ENCODE assay signal across 15 cellular contexts in the genomic region with DNA sequence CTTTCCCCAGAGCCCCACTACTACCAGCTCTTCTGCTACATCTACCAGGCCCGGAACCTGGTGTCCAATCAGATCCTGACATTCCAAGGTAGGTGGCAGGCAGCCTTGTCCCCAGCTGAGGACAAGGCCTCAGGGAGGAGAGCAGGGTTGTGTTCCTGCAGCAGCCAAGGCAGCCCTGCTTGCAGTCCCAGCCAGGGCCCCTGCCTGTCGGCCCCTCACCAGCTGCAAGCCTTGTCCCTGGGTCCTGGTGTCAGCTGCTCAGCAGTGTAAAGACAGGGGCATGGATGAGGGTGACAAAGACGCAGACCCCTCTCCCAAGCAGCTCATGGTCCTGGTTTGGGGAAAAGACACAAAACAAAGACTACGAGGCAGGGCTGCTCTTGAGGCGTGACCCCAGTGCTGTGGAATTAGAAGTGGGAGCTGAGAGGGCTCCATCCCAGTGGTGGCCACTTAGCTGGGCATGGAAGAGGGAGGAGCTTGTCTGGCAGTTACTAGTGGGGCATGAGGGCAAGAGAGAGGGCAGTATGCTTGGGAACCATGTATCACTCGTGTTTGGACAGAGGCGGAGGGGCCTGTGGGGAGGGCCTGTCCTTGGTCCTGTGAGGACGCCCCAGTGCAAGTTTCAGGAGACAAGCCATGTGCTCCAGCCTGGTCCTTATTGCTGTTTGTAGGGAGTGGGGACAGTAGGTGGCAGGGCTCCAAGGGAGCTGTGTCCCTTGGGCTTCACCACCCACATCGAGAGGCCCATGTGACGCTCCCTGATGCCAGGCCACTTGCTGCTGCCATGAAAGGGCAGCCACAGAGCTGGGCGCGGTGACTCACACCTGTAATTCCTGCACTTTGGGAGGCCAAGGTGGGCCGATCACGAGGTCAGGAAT. TPM values are rescaled to one million over a fixed set of nuclear protein-coding genes. Genes with fewer than 3 reads are reported as not detected.
"Had no signal": no experiment of that assay in that cellular context is flagged by ENCODE, and none has a peak within 500 bp of the region (broad histone marks: within the 10 kb centered on the region; RNA-seq: fewer than 3 reads in every experiment).

No MANE protein-coding gene starts in this region.

- H3K4me1 Mint-ChIP-seq: activated naive CD8-positive, alpha-beta T cell treated with anti-CD3 and anti-CD28 coated beads, Interleukin-2, amount 10 ng/mL, durations not matched to agents 7 days and 5 days; stimulated activated naive CD8-positive, alpha-beta T cell treated with anti-CD3 and anti-CD28 coated beads, Interleukin-15, amount 100 ng/mL, for 72 hours had no signal

- H3K27me3 Mint-ChIP-seq: activated naive CD8-positive, alpha-beta T cell treated with anti-CD3 and anti-CD28 coated beads, Interleukin-2, amount 10 ng/mL, durations not matched to agents 7 days and 5 days; dendritic cell treated with granulocyte-macrophage colony-stimulating factor and Interleukin-4, amounts not matched to agents 40 ng/mL and 50 ng/mL, for 4 days had no signal

- H3K27ac ChIP-seq: brain microvascular endothelial cell, foreskin keratinocyte had no signal

- H3K27ac Mint-ChIP-seq: activated CD8-positive, alpha-beta T cell treated with anti-CD3 and anti-CD28 coated beads, Interleukin-2, amount 10 ng/mL, durations not matched to agents 7 days and 5 days; activated naive CD8-positive, alpha-beta T cell treated with anti-CD3 and anti-CD28 coated beads, Interleukin-2, amount 10 ng/mL, durations not matched to agents 7 days and 5 days; dendritic cell treated with granulocyte-macrophage colony-stimulating factor and Interleukin-4, amounts not matched to agents 40 ng/mL and 50 ng/mL, for 4 days; T-helper 1 cell treated with Interleukin-12 subunit alpha and Interleukin-12 subunit beta and Interleukin-4 antibody, amounts not matched to agents 30 μg/mL and 1 μg/mL, for 36 hours had no signal

- H3K4me3 Mint-ChIP-seq: activated CD8-positive, alpha-beta T cell treated with anti-CD3 and anti-CD28 coated beads, Interleukin-2, amount 10 ng/mL, durations not matched to agents 7 days and 5 days; activated naive CD8-positive, alpha-beta T cell treated with anti-CD3 and anti-CD28 coated beads, Interleukin-2, amount 10 ng/mL, durations not matched to agents 7 days and 5 days; dendritic cell treated with granulocyte-macrophage colony-stimulating factor and Interleukin-4, amounts not matched to agents 40 ng/mL and 50 ng/mL, for 4 days; stimulated activated naive CD8-positive, alpha-beta T cell treated with anti-CD3 and anti-CD28 coated beads, Interleukin-15, amount 100 ng/mL, for 72 hours; T-helper 1 cell treated with Interleukin-12 subunit alpha and Interleukin-12 subunit beta and Interleukin-4 antibody, amounts not matched to agents 30 μg/mL and 1 μg/mL, for 36 hours had no signal

- H3K27me3 ChIP-seq: brain microvascular endothelial cell, foreskin keratinocyte had no signal

- H3K4me1 ChIP-seq: foreskin keratinocyte had no signal

- H3K36me3 Mint-ChIP-seq: activated naive CD8-positive, alpha-beta T cell treated with anti-CD3 and anti-CD28 coated beads, Interleukin-2, amount 10 ng/mL, durations not matched to agents 7 days and 5 days had no signal

- DNase-seq: activated CD4-positive, alpha-beta T cell treated with anti-CD3 and anti-CD28 coated beads for 4 hours; activated CD8-positive, alpha-beta memory T cell treated with anti-CD3 and anti-CD28 coated beads, Interleukin-2, amount 50 U/mL, for 4 hours; activated CD8-positive, alpha-beta T cell treated with anti-CD3 and anti-CD28 coated beads, Interleukin-2, amount 10 ng/mL, durations not matched to agents 7 days and 5 days; activated naive CD8-positive, alpha-beta T cell treated with anti-CD3 and anti-CD28 coated beads, Interleukin-2, amount 10 ng/mL, durations not matched to agents 7 days and 5 days; activated T-cell treated with anti-CD3 and anti-CD28 coated beads, Interleukin-2, amount 50 U/mL, for 48 hours; brain microvascular endothelial cell; cerebellar nuclear complex; effector memory CD4-positive, alpha-beta T cell; foreskin keratinocyte; glutamatergic neuron; kidney glomerular epithelial cell; stimulated activated naive CD8-positive, alpha-beta T cell treated with anti-CD3 and anti-CD28 coated beads, Interleukin-15, amount 100 ng/mL, for 72 hours had no signal

- H3K36me3 ChIP-seq: brain microvascular endothelial cell had no signal

- ATAC-seq: activated CD8-positive, alpha-beta T cell treated with anti-CD3 and anti-CD28 coated beads, Interleukin-2, amount 10 ng/mL, durations not matched to agents 7 days and 5 days; foreskin keratinocyte; stimulated activated naive CD8-positive, alpha-beta T cell treated with anti-CD3 and anti-CD28 coated beads, Interleukin-15, amount 100 ng/mL, for 72 hours had no signal

- H3K9me3 Mint-ChIP-seq: activated naive CD8-positive, alpha-beta T cell treated with anti-CD3 and anti-CD28 coated beads, Interleukin-2, amount 10 ng/mL, durations not matched to agents 7 days and 5 days; dendritic cell treated with granulocyte-macrophage colony-stimulating factor and Interleukin-4, amounts not matched to agents 40 ng/mL and 50 ng/mL, for 4 days; stimulated activated naive CD8-positive, alpha-beta T cell treated with anti-CD3 and anti-CD28 coated beads, Interleukin-15, amount 100 ng/mL, for 72 hours; T-helper 1 cell treated with Interleukin-12 subunit alpha and Interleukin-12 subunit beta and Interleukin-4 antibody, amounts not matched to agents 30 μg/mL and 1 μg/mL, for 36 hours had no signal

RNA-seq across cellular contexts. Expression of a gene that starts 49.8 kb away (rescaled TPM):
- total RNA-seq: activated CD8-positive, alpha-beta T cell treated with anti-CD3 and anti-CD28 coated beads, Interleukin-2, amount 10 ng/mL, durations not matched to agents 7 days and 5 days; activated naive CD8-positive, alpha-beta T cell treated with anti-CD3 and anti-CD28 coated beads, Interleukin-2, amount 10 ng/mL, durations not matched to agents 7 days and 5 days; lung microvascular endothelial cell had no signal
